In the genomic region with DNA sequence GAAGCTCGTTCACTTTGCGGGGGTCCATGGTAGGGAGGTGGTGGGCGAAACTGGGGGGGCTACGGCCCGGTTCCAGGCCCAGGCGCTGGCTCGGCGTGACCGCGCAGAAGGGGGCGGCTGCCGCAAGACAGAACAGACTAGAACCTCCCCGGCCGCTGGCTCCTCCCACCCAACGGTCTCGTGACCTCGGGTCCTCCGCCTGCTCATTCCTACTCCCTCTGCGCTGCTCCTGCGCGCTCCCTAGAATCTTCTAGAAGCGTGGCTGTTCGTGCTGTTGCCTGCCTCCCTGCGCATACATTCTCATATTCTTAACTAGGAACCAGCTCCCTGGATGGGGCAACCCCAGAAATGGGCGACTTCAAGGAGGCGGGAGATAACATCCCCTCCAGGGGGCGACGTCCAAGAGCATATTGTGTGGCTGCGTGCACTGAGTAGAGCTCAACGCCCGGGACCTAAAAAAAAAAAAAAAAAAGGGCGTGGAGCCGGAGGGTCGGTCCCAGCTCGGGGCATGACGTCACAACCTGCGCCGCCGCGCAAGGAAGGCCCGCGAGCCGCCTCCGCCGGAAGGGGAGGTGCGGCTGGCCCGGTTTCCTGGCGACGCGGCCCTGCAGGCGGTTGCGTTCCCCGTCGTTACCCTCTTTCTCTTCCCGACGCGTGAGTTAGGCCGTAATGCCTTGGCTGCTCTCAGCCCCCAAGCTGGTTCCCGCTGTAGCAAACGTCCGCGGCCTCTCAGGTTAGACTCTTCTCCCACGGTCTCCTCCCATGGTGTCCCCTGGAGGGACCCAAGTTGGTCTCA, we compare ENCODE assay signal across 1 cellular context.
A peak's percentile ranks its signal among the peaks of the same experiment; 100 is the strongest.
TF ChIP-seq lines count a peak whose summit lies in the region.

Gene ST13 (minus strand): TSS at position 127 of the 796 bp plus-strand sequence. CDS start 99 bp downstream, at position 28.
Gene XPNPEP3 (plus strand): TSS at position 636 of the 796 bp plus-strand sequence. CDS start 34 bp downstream, at position 670.

TF ChIP-seq in HepG2, 621 proteins besides CTCF, POLR2A, EP300 and RAD21 (continued from another document and continues in another):
- no peak for TF ChIP-seq ZNF597 (CRISPR knock-in tag; IDR thresholded peaks at IDR 0.05)
- TF ChIP-seq ATF4 (CRISPR knock-in tag; IDR thresholded peaks at IDR 0.05), result peak in 1 of 2 experiments; percentile 76; a peak in 2 of 4 replicates
- no peak for TF ChIP-seq ZNF431 (CRISPR knock-in tag; IDR thresholded peaks at IDR 0.05; ENCODE audit: borderline replicate concordance, low read depth)
- peak; percentile 52; the same call in 1 of the 2 replicates for TF ChIP-seq ZNF609 (CRISPR knock-in tag; IDR thresholded peaks at IDR 0.05; ENCODE audit: borderline replicate concordance)
- no peak for TF ChIP-seq SCMH1 (CRISPR knock-in tag; IDR thresholded peaks at IDR 0.05; ENCODE audit: borderline replicate concordance)
- peak; percentile 82 for TF ChIP-seq SP2 (CRISPR knock-in tag; IDR thresholded peaks at IDR 0.05)
- no peak for TF ChIP-seq BCLAF1 (IDR thresholded peaks at IDR 0.05)
- TF ChIP-seq ZNF230 (CRISPR knock-in tag; IDR thresholded peaks at IDR 0.05), result no peak; the same call in 1 of the 2 replicates
- TF ChIP-seq PREB (CRISPR knock-in tag; IDR thresholded peaks at IDR 0.05), result no peak
- TF ChIP-seq RFX1 (IDR thresholded peaks at IDR 0.05), result peak; percentile 65; the same call in 1 of the 2 replicates
- TF ChIP-seq, protein P1, sequence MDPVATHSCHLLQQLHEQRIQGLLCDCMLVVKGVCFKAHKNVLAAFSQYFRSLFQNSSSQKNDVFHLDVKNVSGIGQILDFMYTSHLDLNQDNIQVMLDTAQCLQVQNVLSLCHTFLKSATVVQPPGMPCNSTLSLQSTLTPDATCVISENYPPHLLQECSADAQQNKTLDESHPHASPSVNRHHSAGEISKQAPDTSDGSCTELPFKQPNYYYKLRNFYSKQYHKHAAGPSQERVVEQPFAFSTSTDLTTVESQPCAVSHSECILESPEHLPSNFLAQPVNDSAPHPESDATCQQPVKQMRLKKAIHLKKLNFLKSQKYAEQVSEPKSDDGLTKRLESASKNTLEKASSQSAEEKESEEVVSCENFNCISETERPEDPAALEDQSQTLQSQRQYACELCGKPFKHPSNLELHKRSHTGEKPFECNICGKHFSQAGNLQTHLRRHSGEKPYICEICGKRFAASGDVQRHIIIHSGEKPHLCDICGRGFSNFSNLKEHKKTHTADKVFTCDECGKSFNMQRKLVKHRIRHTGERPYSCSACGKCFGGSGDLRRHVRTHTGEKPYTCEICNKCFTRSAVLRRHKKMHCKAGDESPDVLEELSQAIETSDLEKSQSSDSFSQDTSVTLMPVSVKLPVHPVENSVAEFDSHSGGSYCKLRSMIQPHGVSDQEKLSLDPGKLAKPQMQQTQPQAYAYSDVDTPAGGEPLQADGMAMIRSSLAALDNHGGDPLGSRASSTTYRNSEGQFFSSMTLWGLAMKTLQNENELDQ (CRISPR knock-in tag; IDR thresholded peaks at IDR 0.05; ENCODE audit: borderline replicate concordance), result no peak
- peak; percentile 72 for TF ChIP-seq XRCC5 (optimal IDR thresholded peaks at IDR 0.05; ENCODE audit: low read length)
- TF ChIP-seq, protein P2, sequence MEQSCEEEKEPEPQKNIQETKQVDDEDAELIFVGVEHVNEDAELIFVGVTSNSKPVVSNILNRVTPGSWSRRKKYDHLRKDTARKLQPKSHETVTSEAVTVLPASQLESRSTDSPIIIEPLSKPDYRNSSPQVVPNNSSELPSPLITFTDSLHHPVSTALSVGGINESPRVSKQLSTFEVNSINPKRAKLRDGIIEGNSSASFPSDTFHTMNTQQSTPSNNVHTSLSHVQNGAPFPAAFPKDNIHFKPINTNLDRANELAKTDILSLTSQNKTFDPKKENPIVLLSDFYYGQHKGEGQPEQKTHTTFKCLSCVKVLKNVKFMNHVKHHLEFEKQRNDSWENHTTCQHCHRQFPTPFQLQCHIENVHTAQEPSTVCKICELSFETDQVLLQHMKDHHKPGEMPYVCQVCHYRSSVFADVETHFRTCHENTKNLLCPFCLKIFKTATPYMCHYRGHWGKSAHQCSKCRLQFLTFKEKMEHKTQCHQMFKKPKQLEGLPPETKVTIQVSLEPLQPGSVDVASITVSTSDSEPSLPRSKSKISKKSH (CRISPR knock-in tag; IDR thresholded peaks at IDR 0.05; ENCODE audit: borderline replicate concordance), result peak; percentile 44; the same call in 1 of the 2 replicates
- peak; percentile 24; the same call in 1 of the 2 replicates for TF ChIP-seq NFYB (CRISPR knock-in tag; IDR thresholded peaks at IDR 0.05)
- no peak for TF ChIP-seq HIC2 (CRISPR knock-in tag; IDR thresholded peaks at IDR 0.05; ENCODE audit: low read depth)
- TF ChIP-seq ZIK1 (CRISPR knock-in tag; IDR thresholded peaks at IDR 0.05; ENCODE audit: borderline replicate concordance, low read depth), result no peak; the same call in 1 of the 2 replicates
- TF ChIP-seq ZNF775 (CRISPR knock-in tag; IDR thresholded peaks at IDR 0.05; ENCODE audit: borderline replicate concordance), result peak; percentile 34; the same call in 1 of the 2 replicates
- TF ChIP-seq SMAD1 (CRISPR knock-in tag; IDR thresholded peaks at IDR 0.05; ENCODE audit: borderline replicate concordance, low read depth), result no peak
- TF ChIP-seq, protein P3, sequence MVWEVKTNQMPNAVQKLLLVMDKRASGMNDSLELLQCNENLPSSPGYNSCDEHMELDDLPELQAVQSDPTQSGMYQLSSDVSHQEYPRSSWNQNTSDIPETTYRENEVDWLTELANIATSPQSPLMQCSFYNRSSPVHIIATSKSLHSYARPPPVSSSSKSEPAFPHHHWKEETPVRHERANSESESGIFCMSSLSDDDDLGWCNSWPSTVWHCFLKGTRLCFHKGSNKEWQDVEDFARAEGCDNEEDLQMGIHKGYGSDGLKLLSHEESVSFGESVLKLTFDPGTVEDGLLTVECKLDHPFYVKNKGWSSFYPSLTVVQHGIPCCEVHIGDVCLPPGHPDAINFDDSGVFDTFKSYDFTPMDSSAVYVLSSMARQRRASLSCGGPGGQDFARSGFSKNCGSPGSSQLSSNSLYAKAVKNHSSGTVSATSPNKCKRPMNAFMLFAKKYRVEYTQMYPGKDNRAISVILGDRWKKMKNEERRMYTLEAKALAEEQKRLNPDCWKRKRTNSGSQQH (CRISPR knock-in tag; IDR thresholded peaks at IDR 0.05; ENCODE audit: low read depth), result no peak
- no peak for TF ChIP-seq AGO1 (IDR thresholded peaks at IDR 0.05; ENCODE audit: low read depth, low read length, poor library complexity, severe bottlenecking)
- TF ChIP-seq ARNT (IDR thresholded peaks at IDR 0.05), result no peak
- no peak for TF ChIP-seq MNT (IDR thresholded peaks at IDR 0.05)
- 0 out of 2 replicates have a peak, but pooled peaks have one; percentile 27 for TF ChIP-seq NCOR1 (IDR thresholded peaks at IDR 0.05; ENCODE audit: borderline replicate concordance, low read length)
- TF ChIP-seq POGZ (CRISPR knock-in tag; IDR thresholded peaks at IDR 0.05), result peak; percentile 64
- TF ChIP-seq ZSCAN9 (CRISPR knock-in tag; IDR thresholded peaks at IDR 0.05; ENCODE audit: borderline replicate concordance), result peak; percentile 94
- TF ChIP-seq ZFP62 (CRISPR knock-in tag; IDR thresholded peaks at IDR 0.05), result no peak
